Comparison of ENCODE assay signal across 25 cellular contexts in the genomic region with DNA sequence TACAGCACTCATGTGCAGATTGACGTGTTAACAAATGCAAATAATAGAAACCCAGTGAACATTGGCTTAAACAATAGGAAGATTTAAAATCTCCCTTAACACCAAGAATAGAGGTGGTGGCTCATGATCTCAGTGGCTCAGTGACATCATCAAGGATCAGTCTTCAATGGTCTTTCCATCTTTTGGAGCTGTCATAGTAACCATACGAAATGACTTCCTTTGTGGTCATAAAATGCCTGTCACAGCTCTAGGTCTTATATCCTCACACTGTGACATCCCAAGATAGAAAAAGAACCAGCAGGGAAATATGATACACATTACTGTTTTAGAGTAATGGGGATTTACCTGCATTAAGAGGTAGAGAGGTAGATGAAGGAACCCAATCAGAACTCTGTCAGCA.
"Had no signal": no experiment of that assay in that cellular context is flagged by ENCODE, and none has a peak within 500 bp of the region (broad histone marks: within the 10 kb centered on the region; RNA-seq: fewer than 3 reads in every experiment).

No MANE protein-coding gene starts in this region.

- DNase-seq: effector CD8-positive, alpha-beta T cell; endodermal cell; foreskin fibroblast; gastrocnemius medialis; head of caudate nucleus; kidney; natural killer cell; occipital lobe; ovary; posterior cingulate gyrus; psoas muscle; right cardiac atrium; spleen; stimulated activated CD4-positive, alpha-beta T cell treated with anti-CD3 and anti-CD28 coated beads, Interleukin-4, amount 100 ng/mL, for 4 hours; stimulated activated naive B cell treated with anti-CD40 and anti-IgM and Interleukin-4, amounts not matched to agents 10 μg/mL and 1 μg/mL and 100 μg/mL, for 72 hours; stomach; thyroid gland; trophoblast cell had no signal

- H3K4me3 Mint-ChIP-seq: dendritic cell treated with granulocyte-macrophage colony-stimulating factor and Interleukin-4, amounts not matched to agents 40 ng/mL and 50 ng/mL, for 4 days; endodermal cell; memory B cell; natural killer cell; stimulated activated naive B cell treated with anti-CD40 and anti-IgM and Interleukin-4, amounts not matched to agents 10 μg/mL and 1 μg/mL and 100 μg/mL, for 72 hours had no signal

- FAIRE-seq: kidney had no signal

- H3K36me3 Mint-ChIP-seq: natural killer cell; stimulated activated naive B cell treated with anti-CD40 and anti-IgM and Interleukin-4, amounts not matched to agents 10 μg/mL and 1 μg/mL and 100 μg/mL, for 72 hours had no signal

- H3K9me3 ChIP-seq: gastrocnemius medialis, ovary, psoas muscle, spleen, stomach, thyroid gland, vagina had no signal

- H3K27ac ChIP-seq: epithelial cell of prostate, gastrocnemius medialis, ovary, psoas muscle, skin epidermis, spleen, stomach, thyroid gland, vagina had no signal

- H3K9me3 Mint-ChIP-seq: dendritic cell treated with granulocyte-macrophage colony-stimulating factor and Interleukin-4, amounts not matched to agents 40 ng/mL and 50 ng/mL, for 4 days; endodermal cell; memory B cell; natural killer cell; stimulated activated naive B cell treated with anti-CD40 and anti-IgM and Interleukin-4, amounts not matched to agents 10 μg/mL and 1 μg/mL and 100 μg/mL, for 72 hours had no signal

- ATAC-seq: esophagus mucosa; gastrocnemius medialis; left lobe of liver; natural killer cell; psoas muscle; right cardiac atrium; stimulated activated naive B cell treated with anti-CD40 and anti-IgM and Interleukin-4, amounts not matched to agents 10 μg/mL and 1 μg/mL and 100 μg/mL, for 72 hours had no signal

- H3K27me3 ChIP-seq: ovary, thyroid gland, vagina had no signal

- H3K27ac Mint-ChIP-seq: dendritic cell treated with granulocyte-macrophage colony-stimulating factor and Interleukin-4, amounts not matched to agents 40 ng/mL and 50 ng/mL, for 4 days; endodermal cell; memory B cell; natural killer cell; stimulated activated naive B cell treated with anti-CD40 and anti-IgM and Interleukin-4, amounts not matched to agents 10 μg/mL and 1 μg/mL and 100 μg/mL, for 72 hours had no signal

- H3K4me1 Mint-ChIP-seq: memory B cell had no signal
